In the genomic region with DNA sequence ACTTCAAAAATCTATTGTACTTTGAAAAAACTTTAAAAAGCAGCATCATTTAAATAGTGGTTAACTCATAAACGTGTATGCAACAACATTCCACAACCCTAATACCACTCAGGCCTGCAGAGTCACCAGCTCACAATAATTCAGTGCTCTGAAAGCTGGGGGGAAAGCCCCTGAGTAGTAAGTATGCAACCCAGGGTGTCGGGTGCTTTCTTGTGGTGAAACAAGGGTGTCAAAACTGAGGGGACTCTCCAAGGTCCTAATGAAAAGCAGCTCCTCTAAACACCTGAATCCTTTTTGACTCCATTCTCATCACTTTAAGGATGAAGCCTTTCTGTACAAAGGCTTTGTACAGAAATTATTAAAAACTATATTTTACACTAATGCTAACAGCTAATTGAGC, we compare ENCODE assay signal across 10 cellular contexts. TPM values are rescaled to one million over a fixed set of nuclear protein-coding genes. Genes with fewer than 3 reads are reported as not detected.
DNase-seq lines count a peak whose midpoint lies in the region; ATAC-seq lines count a peak whose summit lies in the region.
"Had no signal": no experiment of that assay in that cellular context is flagged by ENCODE, and none has a peak within 500 bp of the region (broad histone marks: within the 10 kb centered on the region; RNA-seq: fewer than 3 reads in every experiment).

No MANE protein-coding gene starts in this region.

- H3K27me3 Mint-ChIP-seq in CD8-positive, alpha-beta memory T cell = no peaks in the 10 kb centered on the region
- H3K27me3 Mint-ChIP-seq in T-cell = no peaks in the 10 kb centered on the region
- H3K27me3 Mint-ChIP-seq in central memory CD8-positive, alpha-beta T cell = no peaks in the 10 kb centered on the region

- H3K9me3 Mint-ChIP-seq in CD8-positive, alpha-beta memory T cell = no peaks in the 10 kb centered on the region
- no peaks in the 10 kb centered on the region for H3K9me3 Mint-ChIP-seq in T-cell
- H3K9me3 Mint-ChIP-seq in central memory CD8-positive, alpha-beta T cell = no peaks in the 10 kb centered on the region

- H3K4me3 ChIP-seq in CD8-positive, alpha-beta memory T cell (ENCODE audit: low read length) = no peak overlapping the region
- H3K4me3 ChIP-seq: lung had no signal

- no peaks in the 10 kb centered on the region for H3K27me3 ChIP-seq in CD8-positive, alpha-beta memory T cell (ENCODE audit: insufficient read depth, low read length, poor library complexity, severe bottlenecking)

- peaks cover 21% of the 10 kb centered on the region for H3K4me1 ChIP-seq in CD8-positive, alpha-beta memory T cell (ENCODE audit: insufficient read depth, low read length)

- H3K9me3 ChIP-seq in CD8-positive, alpha-beta memory T cell (ENCODE audit: low read length) = no peaks in the 10 kb centered on the region

- peak; percentile 99 for ATAC-seq in GM21723 (IDR thresholded peaks at IDR 0.05; ENCODE audit: unreplicated experiment)
- peak; percentile 70 to 100 (median 90) for ATAC-seq in T-cell (replicated peaks in 1 of 4)
- peak; percentile 99 for ATAC-seq in central memory CD8-positive, alpha-beta T cell (replicated peaks; ENCODE audit: extremely low read depth, poor library complexity, severe bottlenecking)

- peaks cover 0 to 54% (median 26%) of the 10 kb centered on the region in 3 donors for H3K36me3 Mint-ChIP-seq in CD8-positive, alpha-beta memory T cell
- H3K36me3 Mint-ChIP-seq in T-cell = peaks cover 46% of the 10 kb centered on the region
- peaks cover 25% of the 10 kb centered on the region for H3K36me3 Mint-ChIP-seq in central memory CD8-positive, alpha-beta T cell (ENCODE audit: insufficient read depth)

- DNase-seq in CD8-positive, alpha-beta memory T cell = peak; percentile 37 to 79 (median 48)
- DNase-seq in T-cell (peak; percentile 2 to 76 (median 57)), nucleus accumbens (lab: John Stamatoyannopoulos, UW) (no peak), NCI-H2227 (lab: John Stamatoyannopoulos, UW; ENCODE audit: unreplicated experiment) (no peak), DMS153 (lab: John Stamatoyannopoulos, UW) (no peak), DMS 273 treated with DMSO at 0.1 percent for 48 hours (lab: John Stamatoyannopoulos, UW) (no peak)
- DNase-seq in central memory CD8-positive, alpha-beta T cell (ENCODE audit: low spot score in 2 of 2) = peak; percentile 35 to 56

- peak overlapping the region; percentile 17 to 90 (median 84) for H3K27ac Mint-ChIP-seq in CD8-positive, alpha-beta memory T cell
- peak overlapping the region; percentile 77 to 87 for H3K27ac Mint-ChIP-seq in T-cell
- peak overlapping the region; percentile 49 for H3K27ac Mint-ChIP-seq in central memory CD8-positive, alpha-beta T cell (ENCODE audit: low read depth)

- no peak overlapping the region for H3K27ac ChIP-seq in CD8-positive, alpha-beta memory T cell (ENCODE audit: low read depth, low read length)
- H3K27ac ChIP-seq: C4-2B had no signal

- CTCF ChIA-PET in CD8-positive, alpha-beta memory T cell (lab: Charles Lee) = interaction anchor here (0.5 to 1.8 kb wide), 7 partner anchors 13 to 230 kb away, joined by 3 to 8 read pairs (median 4); partner anchors contain the start of gene TM7SF3
- CTCF ChIA-PET in T-cell (lab: Charles Lee) = interaction anchor here (0.5 to 1.5 kb wide), 7 partner anchors 12 to 334 kb away, joined by 3 to 15 read pairs (median 4); partner anchors contain the start of gene FGFR1OP2 (in 1 of the 2)

- H3K4me1 Mint-ChIP-seq in CD8-positive, alpha-beta memory T cell = peaks cover 23 to 29% (median 24%) of the 10 kb centered on the region in 3 donors
- H3K4me1 Mint-ChIP-seq in T-cell = peaks cover 13 to 25% (median 20%) of the 10 kb centered on the region in 3 donors
- peaks cover 24% of the 10 kb centered on the region for H3K4me1 Mint-ChIP-seq in central memory CD8-positive, alpha-beta T cell

- peaks cover under 1% of the 10 kb centered on the region for H3K36me3 ChIP-seq in CD8-positive, alpha-beta memory T cell (ENCODE audit: insufficient read depth, low read length)

- peak overlapping the region; percentile 2 to 52 (median 40) for H3K4me3 Mint-ChIP-seq in CD8-positive, alpha-beta memory T cell
- H3K4me3 Mint-ChIP-seq in T-cell = peak overlapping the region in 1 of 3 donors; percentile 27
- H3K4me3 Mint-ChIP-seq in central memory CD8-positive, alpha-beta T cell = no peak overlapping the region

- POLR2A ChIA-PET in CD8-positive, alpha-beta memory T cell (lab: Charles Lee) = interaction anchor here (0.8 to 1.4 kb wide), 3 partner anchors 9 to 42 kb away, joined by 3 to 4 read pairs (median 3); partner anchors contain the start of gene TM7SF3
- POLR2A ChIA-PET in T-cell (lab: Charles Lee) = no interaction called here

RNA-seq across cellular contexts. Expression of gene FGFR1OP2, which starts 33.7 kb away (rescaled TPM):
- 10 to 100 TPM; 50.4 to 54.7 TPM for total RNA-seq in CD8-positive, alpha-beta memory T cell
- polyA plus RNA-seq in CD8-positive, alpha-beta memory T cell = 103 TPM
- 10 to 100 TPM; 51.7 to 83.6 (median 71.3) TPM for total RNA-seq in T-cell

RNA-seq across cellular contexts. Expression of gene INTS13, which starts 34.2 kb away (rescaled TPM):
- total RNA-seq in CD8-positive, alpha-beta memory T cell = 10 to 100 TPM; 58.7 to 64.5 TPM
- 22.3 TPM for polyA plus RNA-seq in CD8-positive, alpha-beta memory T cell
- 10 to 100 TPM; 19.7 to 26.0 (median 23.9) TPM for total RNA-seq in T-cell

RNA-seq across cellular contexts. Expression of gene TM7SF3, which starts 42.2 kb away (rescaled TPM):
- total RNA-seq in CD8-positive, alpha-beta memory T cell = 10 to 100 TPM; 38.8 to 42.9 TPM
- polyA plus RNA-seq in CD8-positive, alpha-beta memory T cell = 50.1 TPM
- total RNA-seq in T-cell = 10 to 100 TPM; 24.9 to 30.6 (median 26.8) TPM

RNA-seq across cellular contexts. Expression of gene MED21, which starts 50.4 kb away (rescaled TPM):
- total RNA-seq in CD8-positive, alpha-beta memory T cell = 10 to 100 TPM; 36.2 to 42.2 TPM
- 19.7 TPM for polyA plus RNA-seq in CD8-positive, alpha-beta memory T cell
- total RNA-seq in T-cell = 10 to 100 TPM; 45.8 to 78.7 (median 47.5) TPM

Comparison
In these comparisons a context has a peak if more than half of its experiments do, and no peak if none do; other contexts are left out.
1. DNase-seq: peak in CD8-positive, alpha-beta memory T cell (5 of 5), T-cell (34 of 34) and central memory CD8-positive, alpha-beta T cell (2 of 2); none in nucleus accumbens (0 of 56), NCI-H2227 (single experiment), DMS153 (single experiment) and DMS 273 treated with DMSO at 0.1 percent for 48 hours (single experiment).
2. Peak in every context shown above with its lines, with median percentiles within 50 percentile points of each other: H3K27ac Mint-ChIP-seq and ATAC-seq.